In genomic region chr11:18321991-18322711, GRCh38 we compare ENCODE assay signal across 8 cellular contexts. TPM values are rescaled to one million over a fixed set of nuclear protein-coding genes. Genes with fewer than 3 reads are reported as not detected.
DNase-seq lines count a peak whose midpoint lies in the region; ATAC-seq and TF ChIP-seq lines count a peak whose summit lies in the region.

Gene GTF2H1, plus strand, starts transcription at chr11:18322567. Its CDS starts 10,508 bp downstream, at chr11:18333075.
Gene HPS5, minus strand, starts transcription at chr11:18322140. Its CDS starts 4,282 bp downstream, at chr11:18317858.

- H3K36me3 Mint-ChIP-seq in nephron progenitor cell (ENCODE audit: low read depth) = peaks cover 23% of the 10 kb centered on the region

- peaks cover 4% of the 10 kb centered on the region for H3K36me3 ChIP-seq in H7 (replicated peaks; ENCODE audit: control insufficient read depth, insufficient read depth, low read length)

- peak within 1 kb of the TSS; percentile 100 for H3K27ac Mint-ChIP-seq in nephron progenitor cell
- peak within 1 kb of the TSS; percentile 100 for H3K27ac Mint-ChIP-seq in stimulated activated naive CD8-positive, alpha-beta T cell treated with anti-CD3 and anti-CD28 coated beads, Interleukin-15, amount 100 ng/mL, for 72 hours

- DNase-seq in ELF-1 (ENCODE audit: low read depth, low spot score) (peak; percentile 98), H7 (peak; percentile 95), M059J (ENCODE audit: low read depth) (peak; percentile 99), SHP77 (lab: John Stamatoyannopoulos, UW) (peak; percentile 83 to 84), fibroblast of the aortic adventitia (ENCODE audit: low read depth) (peak; percentile 98), nephron progenitor cell (peak; percentile 93)
- DNase-seq in activated effector memory CD4-positive, alpha-beta T cell treated with anti-CD3 and anti-CD28 coated beads, Interleukin-2, amount 50 U/mL, for 16 hours = peak; percentile 98
- peak; percentile 94 to 96 for DNase-seq in stimulated activated naive CD8-positive, alpha-beta T cell treated with anti-CD3 and anti-CD28 coated beads, Interleukin-15, amount 100 ng/mL, for 72 hours

- H3K4me1 Mint-ChIP-seq in nephron progenitor cell = peaks cover 56% of the 10 kb centered on the region
- H3K4me1 Mint-ChIP-seq in stimulated activated naive CD8-positive, alpha-beta T cell treated with anti-CD3 and anti-CD28 coated beads, Interleukin-15, amount 100 ng/mL, for 72 hours = peaks cover 74% of the 10 kb centered on the region

- TF ChIP-seq CTCF in fibroblast of the aortic adventitia (IDR thresholded peaks at IDR 0.05; ENCODE audit: insufficient read depth, low read length) (no peak), nephron progenitor cell (IDR thresholded peaks at IDR 0.05) (no peak)

- peak within 1 kb of the TSS; percentile 95 for H3K4me3 Mint-ChIP-seq in nephron progenitor cell
- H3K4me3 Mint-ChIP-seq in stimulated activated naive CD8-positive, alpha-beta T cell treated with anti-CD3 and anti-CD28 coated beads, Interleukin-15, amount 100 ng/mL, for 72 hours = peak within 1 kb of the TSS; percentile 97 to 99

- ATAC-seq in stimulated activated naive CD8-positive, alpha-beta T cell treated with anti-CD3 and anti-CD28 coated beads, Interleukin-15, amount 100 ng/mL, for 72 hours = peak; percentile 93

- H3K27me3 ChIP-seq in H7 (ENCODE audit: control insufficient read depth, insufficient read depth, low read length) = no peaks in the 10 kb centered on the region

- H3K4me3 ChIP-seq in H7 (ENCODE audit: insufficient read depth, low read depth, low read length) = peak within 1 kb of the TSS; percentile 75
- H3K4me3 ChIP-seq in fibroblast of the aortic adventitia (ENCODE audit: low read depth, low read length) = peak within 1 kb of the TSS; percentile 95

- no peaks in the 10 kb centered on the region for H3K9me3 Mint-ChIP-seq in nephron progenitor cell
- no peaks in the 10 kb centered on the region for H3K9me3 Mint-ChIP-seq in stimulated activated naive CD8-positive, alpha-beta T cell treated with anti-CD3 and anti-CD28 coated beads, Interleukin-15, amount 100 ng/mL, for 72 hours

- H3K27me3 Mint-ChIP-seq in nephron progenitor cell (ENCODE audit: low read depth, poor library complexity) = no peaks in the 10 kb centered on the region
- no peaks in the 10 kb centered on the region for H3K27me3 Mint-ChIP-seq in stimulated activated naive CD8-positive, alpha-beta T cell treated with anti-CD3 and anti-CD28 coated beads, Interleukin-15, amount 100 ng/mL, for 72 hours

RNA-seq across cellular contexts. Expression of gene GTF2H1, which starts in this region (rescaled TPM):
- total RNA-seq in H7 (2014; rRNA removed; shearing (Covaris generic)) = 31.1 and 41.5 TPM in 2 replicates
- total RNA-seq in M059J (2014; rRNA removed; shearing (Covaris generic)) = 56.0 and 75.4 TPM in 2 replicates
- total RNA-seq in fibroblast of the aortic adventitia (ENCODE audit: low replicate concordance) = 71.5 and 95.4 TPM in 2 replicates

RNA-seq across cellular contexts. Expression of gene HPS5, which starts in this region (rescaled TPM):
- total RNA-seq in H7 (2014; rRNA removed; shearing (Covaris generic)) = 14.6 and 19.2 TPM in 2 replicates
- 18.8 and 30.0 TPM in 2 replicates for total RNA-seq in M059J (2014; rRNA removed; shearing (Covaris generic))
- 32.3 and 43.3 TPM in 2 replicates for total RNA-seq in fibroblast of the aortic adventitia (ENCODE audit: low replicate concordance)

Comparison
In these comparisons a context has a peak if more than half of its experiments do, and no peak if none do; other contexts are left out.
1. Peak in every context shown above with its lines: DNase-seq, ATAC-seq and H3K4me3 ChIP-seq.